ENCODE assay signal across 8 cellular contexts in genomic region chr4:99462875-99463464, GRCh38. TPM values are rescaled to one million over a fixed set of nuclear protein-coding genes. Genes with fewer than 3 reads are reported as not detected.
A peak's percentile ranks its signal among the peaks of the same experiment; 100 is the strongest.
DNase-seq lines count a peak whose midpoint lies in the region; ATAC-seq, FAIRE-seq and TF ChIP-seq lines count a peak whose summit lies in the region.

No MANE protein-coding gene starts in this region.

- H3K27me3 Mint-ChIP-seq in WTC11 (ENCODE audit: low read depth), result no peaks in the 10 kb centered on the region; the same call in 1 of the 2 replicates

- H3K9me3 Mint-ChIP-seq in WTC11, result no peaks in the 10 kb centered on the region

- CTCF ChIA-PET in WTC11 (lab: Charles Lee), result interaction anchor here (0.6 to 1.6 kb wide), 15 partner anchors 8 to 1319 kb away, joined by 3 to 8 read pairs (median 4); partner anchors contain the start of genes ADH5 and STPG2

- H3K4me3 Mint-ChIP-seq in WTC11, result no peak overlapping the region

- no peaks in the 10 kb centered on the region for H3K36me3 Mint-ChIP-seq in WTC11

- DNase-seq in AG09319 (ENCODE audit: extremely low read depth, low read depth) (peak; percentile 56), NCI-H1694 treated with DMSO at 0.1 percent for 48 hours (lab: John Stamatoyannopoulos, UW) (peak; percentile 36), WTC11 (ENCODE audit: low spot score) (peak; percentile 62), left lung (peak in 1 of 2 donors; percentile 36)
- DNase-seq in stimulated activated CD8-positive, alpha-beta memory T cell treated with anti-CD3 and anti-CD28 coated beads, Interleukin-12 subunit alpha, Interleukin-12 subunit beta, amount 100 ng/mL, for 1 hour (ENCODE audit: low read depth), result peak; percentile 15

- ATAC-seq in GM18502 (IDR thresholded peaks at IDR 0.05; ENCODE audit: poor library complexity, unreplicated experiment), result peak; percentile 96
- ATAC-seq in HG02870 (IDR thresholded peaks at IDR 0.05; ENCODE audit: unreplicated experiment), result peak; percentile 96
- peak; percentile 93 for ATAC-seq in WTC11
- peak; percentile 99 for ATAC-seq in left lung

- no peaks in the 10 kb centered on the region for H3K36me3 ChIP-seq in left lung

- H3K4me1 Mint-ChIP-seq in WTC11, result peaks cover 10% of the 10 kb centered on the region

- H3K4me1 ChIP-seq in left lung, result no peaks in the 10 kb centered on the region

- FAIRE-seq in colon (lab: Jason Lieb, UNC), result peak; percentile 64

- no peaks in the 10 kb centered on the region for H3K9me3 ChIP-seq in left lung

- no peaks in the 10 kb centered on the region for H3K27me3 ChIP-seq in left lung

- no peak overlapping the region for H3K27ac ChIP-seq in left lung

- POLR2A ChIA-PET in WTC11 (lab: Charles Lee), result no interaction called here

- intact Hi-C loops in left lung (cut with DNase I), result no loop called here

- no peak overlapping the region for H3K27ac Mint-ChIP-seq in WTC11

- H3K4me3 ChIP-seq in left lung, result no peak overlapping the region

- TF ChIP-seq CTCF in AG09319 (IDR thresholded peaks at IDR 0.05; ENCODE audit: low read depth, low read length), result peak; percentile 80
- peak; percentile 62 for TF ChIP-seq CTCF in WTC11 (IDR thresholded peaks at IDR 0.05)
- peak; percentile 58 to 68 for TF ChIP-seq CTCF in left lung (IDR thresholded peaks at IDR 0.05)

TF ChIP-seq in WTC11, 78 proteins besides CTCF, POLR2A, EP300 and RAD21:
- TF ChIP-seq MLX (CRISPR knock-in tag; IDR thresholded peaks at IDR 0.05) (no peak), NFYB (CRISPR knock-in tag; conservative IDR thresholded peaks at IDR 0.05; ENCODE audit: low read depth) (no peak), JUN (CRISPR knock-in tag; IDR thresholded peaks at IDR 0.05) (no peak), ESRRA (CRISPR knock-in tag; IDR thresholded peaks at IDR 0.05; ENCODE audit: borderline replicate concordance) (no peak), TEAD1 (CRISPR knock-in tag; IDR thresholded peaks at IDR 0.05) (no peak), EMX1 (CRISPR knock-in tag; IDR thresholded peaks at IDR 0.05) (no peak), SP1 (CRISPR knock-in tag; conservative IDR thresholded peaks at IDR 0.05) (no peak), RORB (CRISPR knock-in tag; IDR thresholded peaks at IDR 0.05) (no peak), FOXP4 (CRISPR knock-in tag; IDR thresholded peaks at IDR 0.05) (no peak), MXD4 (CRISPR knock-in tag; IDR thresholded peaks at IDR 0.05; ENCODE audit: borderline replicate concordance) (no peak)

RNA-seq across cellular contexts. Expression of gene ADH7, which starts 27.8 kb away (rescaled TPM):
- total RNA-seq in WTC11 (2021) (not detected in 3 replicates), left lung (1 to 10 TPM in 1 of 2 donors, not detected in 1; 1.4 TPM)

RNA-seq across cellular contexts. Expression of gene C4orf17, which starts 47.9 kb away (rescaled TPM):
- total RNA-seq in WTC11 (2021), result not detected in 3 replicates
- not detected for total RNA-seq in left lung
